ENCODE assay signal across 25 cellular contexts in genomic region chr3:53516339-53516738, GRCh38. TPM values are rescaled to one million over a fixed set of nuclear protein-coding genes. Genes with fewer than 3 reads are reported as not detected.
"Had no signal": no experiment of that assay in that cellular context is flagged by ENCODE, and none has a peak within 500 bp of the region (broad histone marks: within the 10 kb centered on the region; RNA-seq: fewer than 3 reads in every experiment).

No MANE protein-coding gene starts in this region.

- H3K36me3 Mint-ChIP-seq: activated naive CD4-positive, alpha-beta T cell treated with anti-CD3 and anti-CD28 coated beads, Interleukin-2, amount 50 U/mL, for 72 hours; memory B cell; naive thymus-derived CD4-positive, alpha-beta T cell; neural progenitor cell had no signal

- H3K4me2 ChIP-seq: neural progenitor cell had no signal

- ATAC-seq: activated CD8-positive, alpha-beta T cell treated with anti-CD3 and anti-CD28 coated beads for 36 hours; activated naive CD4-positive, alpha-beta T cell treated with anti-CD3 and anti-CD28 coated beads, Interleukin-2, amount 50 U/mL, for 72 hours; activated T-cell treated with anti-CD3 and anti-CD28 coated beads, Interleukin-2, amount 50 U/mL, for 4 hours; activated T-helper 17 cell treated with anti-CD3 and anti-CD28 coated beads, Interleukin-2, amount 50 U/mL, for 72 hours; left colon; naive thymus-derived CD4-positive, alpha-beta T cell; T-helper 17 cell had no signal

- H3K9me3 Mint-ChIP-seq: activated CD8-positive, alpha-beta T cell treated with anti-CD3 and anti-CD28 coated beads for 36 hours; activated naive CD4-positive, alpha-beta T cell treated with anti-CD3 and anti-CD28 coated beads, Interleukin-2, amount 50 U/mL, for 72 hours; activated T-cell treated with anti-CD3 and anti-CD28 coated beads, Interleukin-2, amount 50 U/mL, for 4 hours; activated T-helper 17 cell treated with anti-CD3 and anti-CD28 coated beads, Interleukin-2, amount 50 U/mL, for 72 hours; memory B cell; naive thymus-derived CD4-positive, alpha-beta T cell; neural progenitor cell had no signal

- H3K4me1 Mint-ChIP-seq: activated T-helper 17 cell treated with anti-CD3 and anti-CD28 coated beads, Interleukin-2, amount 50 U/mL, for 72 hours; memory B cell; naive thymus-derived CD4-positive, alpha-beta T cell; T-helper 17 cell had no signal

- H3K4me1 ChIP-seq: colonic mucosa, right atrium auricular region had no signal

- H2AFZ ChIP-seq: neural progenitor cell had no signal

- H3K9me3 ChIP-seq: colonic mucosa, right atrium auricular region, spleen, transverse colon had no signal

- H3K4me3 Mint-ChIP-seq: activated CD8-positive, alpha-beta T cell treated with anti-CD3 and anti-CD28 coated beads for 36 hours; activated T-cell treated with anti-CD3 and anti-CD28 coated beads, Interleukin-2, amount 50 U/mL, for 4 hours; activated T-helper 17 cell treated with anti-CD3 and anti-CD28 coated beads, Interleukin-2, amount 50 U/mL, for 72 hours; memory B cell; naive thymus-derived CD4-positive, alpha-beta T cell; neural progenitor cell; T-helper 17 cell had no signal

- H3K27ac Mint-ChIP-seq: activated CD8-positive, alpha-beta T cell treated with anti-CD3 and anti-CD28 coated beads for 36 hours; activated naive CD4-positive, alpha-beta T cell treated with anti-CD3 and anti-CD28 coated beads, Interleukin-2, amount 50 U/mL, for 72 hours; activated T-helper 17 cell treated with anti-CD3 and anti-CD28 coated beads, Interleukin-2, amount 50 U/mL, for 72 hours; memory B cell; naive thymus-derived CD4-positive, alpha-beta T cell; T-helper 17 cell had no signal

- H3K27me3 ChIP-seq: colonic mucosa, neural progenitor cell, right atrium auricular region, transverse colon had no signal

- H3K27ac ChIP-seq: colonic mucosa, dorsolateral prefrontal cortex, neural progenitor cell, right atrium auricular region, spleen, transverse colon had no signal

- H3K36me3 ChIP-seq: colonic mucosa, neural progenitor cell, right atrium auricular region, spleen, transverse colon had no signal

- DNase-seq: activated CD4-positive, alpha-beta T cell treated with anti-CD3 and anti-CD28 coated beads for 1 hour; activated CD4-positive, alpha-beta T cell treated with anti-CD3 and anti-CD28 coated beads, Interleukin-2, amount 50 U/mL, for 1 hour; activated CD8-positive, alpha-beta T cell treated with anti-CD3 and anti-CD28 coated beads for 36 hours; activated gamma-delta T cell treated with Interleukin-2 at 50 U/mL for 16 hours; activated T-cell treated with anti-CD3 and anti-CD28 coated beads, Interleukin-2, amount 50 U/mL, for 4 hours; colonic mucosa; effector memory CD4-positive, alpha-beta T cell; kidney; left colon; midbrain; naive thymus-derived CD4-positive, alpha-beta T cell; occipital lobe; spleen; stimulated activated CD4-positive, alpha-beta T cell treated with anti-CD3 and anti-CD28 coated beads, Interleukin-2, amount 100 ng/mL, for 48 hours; stimulated activated naive CD4-positive, alpha-beta T cell treated with Interleukin-2 at 50 U/mL for 16 hours; T-helper 17 cell; T1000; transverse colon had no signal

- H3K4me3 ChIP-seq: colonic mucosa, dorsolateral prefrontal cortex, neural progenitor cell, right atrium auricular region, spleen, transverse colon had no signal

RNA-seq across cellular contexts. Expression of gene CACNA1D, which starts 21.9 kb away (rescaled TPM):
- total RNA-seq: activated CD8-positive, alpha-beta T cell treated with anti-CD3 and anti-CD28 coated beads for 36 hours; pulmonary artery endothelial cell had no signal
- polyA plus RNA-seq: naive thymus-derived CD4-positive, alpha-beta T cell had no signal
